In the genomic region with DNA sequence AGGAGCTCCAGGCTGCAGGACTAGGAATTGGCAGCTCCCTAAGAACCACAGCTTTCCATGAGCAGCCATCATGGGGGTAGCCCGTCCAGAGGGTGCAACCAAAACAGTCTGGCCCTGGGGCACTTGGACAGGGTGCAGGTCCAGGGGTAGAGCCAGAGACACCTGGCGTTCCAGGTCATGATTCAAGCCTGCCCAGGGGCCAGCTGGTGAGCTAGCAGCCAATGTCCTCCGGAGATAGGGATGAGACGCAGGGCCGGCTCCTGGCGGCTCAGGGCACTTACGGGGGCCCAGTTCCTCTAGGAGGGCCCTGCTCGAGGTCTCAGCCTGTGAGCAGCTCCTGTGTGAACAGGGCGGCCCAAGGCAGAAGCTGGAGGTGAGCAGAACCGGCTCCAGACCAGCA, we compare ENCODE assay signal across 21 cellular contexts. TPM values are rescaled to one million over a fixed set of nuclear protein-coding genes. Genes with fewer than 3 reads are reported as not detected.
DNase-seq lines count a peak whose midpoint lies in the region; TF ChIP-seq lines count a peak whose summit lies in the region.
"Had no signal": no experiment of that assay in that cellular context is flagged by ENCODE, and none has a peak within 500 bp of the region (broad histone marks: within the 10 kb centered on the region; RNA-seq: fewer than 3 reads in every experiment).

No MANE protein-coding gene starts in this region.

- H3K9me3 ChIP-seq in liver (ENCODE audit: control insufficient read depth in 4 of 4, low read length in 3 of 4) (no peaks in the 10 kb centered on the region), sigmoid colon (no peaks in the 10 kb centered on the region)
- H3K9me3 ChIP-seq: adrenal gland, SJCRH30 had no signal

- DNase-seq in Calu3 = no peak
- no peak for DNase-seq in sigmoid colon
- no peak for DNase-seq in islet precursor cell
- DNase-seq in COR-L47 (lab: John Stamatoyannopoulos, UW) = no peak
- DNase-seq in stimulated activated CD4-positive, alpha-beta T cell treated with anti-CD3 and anti-CD28 coated beads, Interleukin-12 subunit alpha, Interleukin-12 subunit beta, amount 100 ng/mL, for 4 hours = no peak
- DNase-seq in NCI-H510A (lab: John Stamatoyannopoulos, UW) = no peak
- DNase-seq: activated gamma-delta T cell treated with Interleukin-2 at 50 U/mL for 16 hours; CD4-positive, CD25-positive, alpha-beta regulatory T cell; DMS79; Kasumi-1; naive thymus-derived CD8-positive, alpha-beta T cell; NCI-H1417; NCI-H526; SJCRH30; stimulated activated CD4-positive, alpha-beta T cell treated with anti-CD3 and anti-CD28 coated beads, Interleukin-4, amount 100 ng/mL, for 4 hours; substantia nigra had no signal

- WGBS in liver = 57% methylated on average over 10 of the region's 10 CpGs
- 90 to 93% methylated on average over 10 of the region's 10 CpGs for WGBS in sigmoid colon, 2 donors

- TF ChIP-seq POLR2A in sigmoid colon (IDR thresholded peaks at IDR 0.05) = no peak

- H3K4me1 Mint-ChIP-seq in Calu3 (ENCODE audit: low read depth, unreplicated experiment) = peaks cover 64% of the 10 kb centered on the region

- no peaks in the 10 kb centered on the region for H3K27me3 Mint-ChIP-seq in Calu3 (ENCODE audit: unreplicated experiment)
- H3K27me3 Mint-ChIP-seq: CD4-positive, CD25-positive, alpha-beta regulatory T cell; naive thymus-derived CD8-positive, alpha-beta T cell had no signal

- no peaks in the 10 kb centered on the region for H3K9me3 Mint-ChIP-seq in Calu3 (ENCODE audit: low read depth, unreplicated experiment)
- H3K9me3 Mint-ChIP-seq: CD4-positive, CD25-positive, alpha-beta regulatory T cell; naive thymus-derived CD8-positive, alpha-beta T cell had no signal

- no peak for TF ChIP-seq RAD21 in liver (IDR thresholded peaks at IDR 0.05)

- H3K4me1 ChIP-seq in liver (ENCODE audit: control insufficient read depth in 4 of 4, insufficient read depth in 4 of 4, low read length in 3 of 4) (peaks cover 38 to 74% (median 61%) of the 10 kb centered on the region in 4 donors), sigmoid colon (peaks cover 0 to 97% (median 93%) of the 10 kb centered on the region in 4 donors)

- no peaks in the 10 kb centered on the region for H3K27me3 ChIP-seq in liver (ENCODE audit: control insufficient read depth in 4 of 4, insufficient read depth in 4 of 4, low read length in 3 of 4)
- H3K27me3 ChIP-seq in sigmoid colon = no peaks in the 10 kb centered on the region
- H3K27me3 ChIP-seq: adrenal gland, SJCRH30 had no signal

- H3K36me3 ChIP-seq in liver (ENCODE audit: control insufficient read depth in 4 of 4, insufficient read depth in 3 of 4, low read depth in 1 of 4, low read length in 3 of 4) (peaks cover 0 to 3% (median 0%) of the 10 kb centered on the region in 4 donors), sigmoid colon (no peaks in the 10 kb centered on the region)
- H3K36me3 ChIP-seq: adrenal gland, SJCRH30 had no signal

- CTCF ChIA-PET in Calu3 (lab: Charles Lee) = interaction anchor here (0.6 to 4.8 kb wide), 6 partner anchors 11 to 453 kb away, joined by 3 to 26 read pairs (median 6); no protein-coding TSS in a partner anchor

- BruUV-seq in Calu3 (replicated peaks; lab: Mats Ljungman, UMichigan) = no TSS peak

- H3K4me3 ChIP-seq in liver (ENCODE audit: low read depth in 1 of 3, low read length in 3 of 3) (no peak overlapping the region), sigmoid colon (no peak overlapping the region)
- H3K4me3 ChIP-seq: adrenal gland, lung, SJCRH30, skin epidermis had no signal

- peak overlapping the region; percentile 11 for H3K4me3 Mint-ChIP-seq in Calu3 (ENCODE audit: low read depth, unreplicated experiment)
- H3K4me3 Mint-ChIP-seq: CD4-positive, CD25-positive, alpha-beta regulatory T cell; naive thymus-derived CD8-positive, alpha-beta T cell had no signal

- no peak overlapping the region for H3K9ac ChIP-seq in liver (ENCODE audit: low read depth in 1 of 2, low read length in 2 of 2)

- H3K27ac ChIP-seq in VCaP = peak overlapping the region; percentile 82
- H3K27ac ChIP-seq in liver (ENCODE audit: low read depth in 1 of 2, low read length in 2 of 2) = peak overlapping the region; percentile 51 to 52
- H3K27ac ChIP-seq in sigmoid colon = peak overlapping the region; percentile 91 to 100 (median 96)
- H3K27ac ChIP-seq: SJCRH30 had no signal

- peaks cover 52% of the 10 kb centered on the region for H3K36me3 Mint-ChIP-seq in Calu3 (ENCODE audit: insufficient read depth, unreplicated experiment)

- peak overlapping the region; percentile 14 for H3K27ac Mint-ChIP-seq in Calu3 (ENCODE audit: unreplicated experiment)
- H3K27ac Mint-ChIP-seq: naive thymus-derived CD8-positive, alpha-beta T cell had no signal

- TF ChIP-seq CTCF in Calu3 (IDR thresholded peaks at IDR 0.05; ENCODE audit: unreplicated experiment) (no peak), VCaP (conservative IDR thresholded peaks at IDR 0.05) (no peak), liver (IDR thresholded peaks at IDR 0.05; ENCODE audit: low read depth, low read length, missing input control) (no peak), sigmoid colon (IDR thresholded peaks at IDR 0.05) (no peak)

- TF ChIP-seq EP300 in sigmoid colon (IDR thresholded peaks at IDR 0.05) = no peak

- intact Hi-C loops in Calu3 (cut with micrococcal nuclease; ENCODE audit: unreplicated experiment) = no loop called here
- intact Hi-C loops in sigmoid colon (cut with DNase I) = no loop called here

TF ChIP-seq in liver, 16 proteins besides CTCF, POLR2A, EP300 and RAD21:
- TF ChIP-seq RXRA (IDR thresholded peaks at IDR 0.05) (no peak), GABPA (IDR thresholded peaks at IDR 0.05 in 1 of 2, conservative IDR thresholded peaks at IDR 0.05 in 1 of 2) (no peak), NR2F2 (IDR thresholded peaks at IDR 0.05) (no peak), YY1 (IDR thresholded peaks at IDR 0.05) (no peak), REST (IDR thresholded peaks at IDR 0.05) (no peak), HNF4A (conservative IDR thresholded peaks at IDR 0.05) (no peak), ZBTB33 (IDR thresholded peaks at IDR 0.05) (no peak)

RNA-seq across cellular contexts. Expression of gene PIEZO1, which starts 22.1 kb away (rescaled TPM):
- total RNA-seq in Calu3 (2022) = 177 and 199 TPM in 2 replicates
- 10 to 100 TPM; 59.7 to 74.7 TPM for total RNA-seq in liver
- 10 to 100 TPM; 15.3 to 58.7 TPM for polyA plus RNA-seq in liver
- total RNA-seq in sigmoid colon = 100 to 1,000 TPM in 3 of 4 donors, 10 to 100 TPM in 1; 97.4 to 242 (median 158) TPM
- polyA plus RNA-seq in sigmoid colon = 100 to 1,000 TPM in 1 of 3 donors, 10 to 100 TPM in 2; 18.0 to 169 (median 29.4) TPM

RNA-seq across cellular contexts. Expression of gene CDT1, which starts 40.6 kb away (rescaled TPM):
- total RNA-seq in Calu3 (2022) (74.8 and 82.5 TPM in 2 replicates), liver (10 to 100 TPM in 1 of 2 donors, under 1 TPM in 1; 0.08 to 37.6 TPM), sigmoid colon (1 to 10 TPM in 1 of 4 donors, under 1 TPM in 2, not detected in 1; 0.71 to 3.0 (median 0.81) TPM)
- polyA plus RNA-seq in liver (1 to 10 TPM in 1 of 2 donors, under 1 TPM in 1; 0.11 to 1.8 TPM), sigmoid colon (10 to 100 TPM in 1 of 3 donors, 1 to 10 TPM in 2; 3.6 to 17.4 (median 6.9) TPM)

RNA-seq across cellular contexts. Expression of gene APRT, which starts 48.8 kb away (rescaled TPM):
- total RNA-seq in Calu3 (2022) (203 and 207 TPM in 2 replicates), liver (10 to 100 TPM; 27.9 to 35.5 TPM), sigmoid colon (10 to 100 TPM; 56.6 to 78.3 (median 62.5) TPM)
- polyA plus RNA-seq in liver (100 to 1,000 TPM; 153 to 160 TPM), sigmoid colon (100 to 1,000 TPM; 245 to 329 (median 294) TPM)

RNA-seq across cellular contexts. Expression of gene CTU2, which starts 56.6 kb away (rescaled TPM):
- total RNA-seq in Calu3 (2022) (39.5 and 49.1 TPM in 2 replicates), liver (1 to 10 TPM; 7.0 to 8.5 TPM), sigmoid colon (10 to 100 TPM in 3 of 4 donors, 1 to 10 TPM in 1; 6.1 to 11.7 (median 10.7) TPM)
- polyA plus RNA-seq in liver (1 to 10 TPM; 7.2 to 7.7 TPM), sigmoid colon (10 to 100 TPM in 1 of 3 donors, 1 to 10 TPM in 2; 8.4 to 16.3 (median 9.2) TPM)

RNA-seq across cellular contexts. Expression of gene RNF166, which starts 56.7 kb away (rescaled TPM):
- 33.3 and 34.3 TPM in 2 replicates for total RNA-seq in Calu3 (2022)
- 1 to 10 TPM; 7.9 to 9.1 TPM for total RNA-seq in liver
- polyA plus RNA-seq in liver = 1 to 10 TPM; 6.5 to 7.3 TPM
- 10 to 100 TPM; 16.0 to 21.4 (median 17.9) TPM for total RNA-seq in sigmoid colon
- polyA plus RNA-seq in sigmoid colon = 10 to 100 TPM in 1 of 3 donors, 1 to 10 TPM in 2; 5.4 to 34.8 (median 6.2) TPM
